In genomic region chr7:44477063-44477830, GRCh38 we compare ENCODE assay signal across 8 cellular contexts. TPM values are rescaled to one million over a fixed set of nuclear protein-coding genes. Genes with fewer than 3 reads are reported as not detected.
DNase-seq lines count a peak whose midpoint lies in the region; ATAC-seq and TF ChIP-seq lines count a peak whose summit lies in the region.

No MANE protein-coding gene starts in this region.

- H3K4me3 Mint-ChIP-seq in osteocyte (ENCODE audit: unreplicated experiment), result no peak overlapping the region

- no peak for TF ChIP-seq EP300 in gastroesophageal sphincter (IDR thresholded peaks at IDR 0.05)
- no peak for TF ChIP-seq EP300 in upper lobe of left lung (IDR thresholded peaks at IDR 0.05)

- peaks cover 80% of the 10 kb centered on the region for H3K36me3 ChIP-seq in SJSA1
- peaks cover 6 to 77% of the 10 kb centered on the region in 2 donors for H3K36me3 ChIP-seq in gastroesophageal sphincter
- peaks cover 29 to 90% (median 38%) of the 10 kb centered on the region in 4 donors for H3K36me3 ChIP-seq in upper lobe of left lung

- H3K4me1 Mint-ChIP-seq in osteocyte (ENCODE audit: unreplicated experiment), result peaks cover 9% of the 10 kb centered on the region

- no peaks in the 10 kb centered on the region for H3K27me3 Mint-ChIP-seq in osteocyte (ENCODE audit: unreplicated experiment)

- 24 to 31% methylated on average over 5 to 6 of the region's 6 CpGs for WGBS in gastroesophageal sphincter (ENCODE audit: low coverage in 1 of 2), 2 donors
- 41 to 48% methylated on average over 4 to 6 of the region's 6 CpGs for WGBS in upper lobe of left lung, 2 donors

- DNase-seq in DMS153 (lab: John Stamatoyannopoulos, UW), result peak; percentile 65
- DNase-seq in Kasumi-1 (lab: John Stamatoyannopoulos, UW), result peak; percentile 84 to 95
- peak; percentile 62 to 63 for DNase-seq in SJSA1 (ENCODE audit: low read depth in 1 of 2, low spot score in 2 of 2)
- peak; percentile 34 for DNase-seq in activated gamma-delta T cell treated with anti-CD3 and anti-CD28 coated beads, Interleukin-2, amount 50 U/mL, for 16 hours (ENCODE audit: low read depth)
- no peak for DNase-seq in osteocyte (ENCODE audit: extremely low spot score, unreplicated experiment)
- DNase-seq in upper lobe of left lung, result peak in 1 of 2 donors; percentile 60

- no peaks in the 10 kb centered on the region for H3K9me3 ChIP-seq in SJSA1 (replicated peaks)
- H3K9me3 ChIP-seq in gastroesophageal sphincter, result no peaks in the 10 kb centered on the region
- no peaks in the 10 kb centered on the region for H3K9me3 ChIP-seq in upper lobe of left lung

- TF ChIP-seq POLR2A in gastroesophageal sphincter (IDR thresholded peaks at IDR 0.05) (no peak), upper lobe of left lung (IDR thresholded peaks at IDR 0.05) (no peak)

- peaks cover 24% of the 10 kb centered on the region for H3K36me3 Mint-ChIP-seq in osteocyte (ENCODE audit: unreplicated experiment)

- TF ChIP-seq CTCF in gastroesophageal sphincter (IDR thresholded peaks at IDR 0.05) (peak; percentile 86 to 93 (median 90)), osteocyte (IDR thresholded peaks at IDR 0.05) (peak; percentile 85), upper lobe of left lung (IDR thresholded peaks at IDR 0.05) (peak; percentile 78 to 93 (median 82))

- peaks cover under 1% of the 10 kb centered on the region for H3K9me3 Mint-ChIP-seq in osteocyte (ENCODE audit: unreplicated experiment)

- peaks cover 10% of the 10 kb centered on the region for H3K4me1 ChIP-seq in SJSA1 (replicated peaks)
- peaks cover 10 to 33% (median 10%) of the 10 kb centered on the region in 3 donors for H3K4me1 ChIP-seq in gastroesophageal sphincter
- H3K4me1 ChIP-seq in upper lobe of left lung, result peaks cover 0 to 14% (median 2%) of the 10 kb centered on the region in 4 donors

- H3K27ac ChIP-seq in SJSA1 (no peak overlapping the region), gastroesophageal sphincter (peak overlapping the region in 1 of 4 donors; percentile 12), upper lobe of left lung (no peak overlapping the region)

- no peak overlapping the region for H3K27ac Mint-ChIP-seq in osteocyte (ENCODE audit: unreplicated experiment)

- H3K4me3 ChIP-seq in SJSA1, result no peak overlapping the region
- H3K4me3 ChIP-seq in gastroesophageal sphincter, result no peak overlapping the region
- no peak overlapping the region for H3K4me3 ChIP-seq in upper lobe of left lung

- H3K27me3 ChIP-seq in SJSA1 (replicated peaks) (no peaks in the 10 kb centered on the region), gastroesophageal sphincter (no peaks in the 10 kb centered on the region), upper lobe of left lung (no peaks in the 10 kb centered on the region)

- peak; percentile 67 for ATAC-seq in GM21526 (IDR thresholded peaks at IDR 0.05; ENCODE audit: low FRiP score, unreplicated experiment)
- ATAC-seq in gastroesophageal sphincter, result peak; percentile 71
- peak; percentile 89 to 92 for ATAC-seq in upper lobe of left lung (ENCODE audit: low FRiP score in 2 of 2)

RNA-seq across cellular contexts. Expression of gene NUDCD3, which starts 13.2 kb away (rescaled TPM):
- 34.4 and 56.5 TPM in 2 replicates for total RNA-seq in SJSA1 (2014; rRNA removed; shearing (Covaris generic))
- total RNA-seq in gastroesophageal sphincter, result 10 to 100 TPM; 57.0 to 92.3 (median 75.2) TPM
- 112 and 128 TPM in 2 replicates for total RNA-seq in osteocyte
- total RNA-seq in upper lobe of left lung, result 100 to 1,000 TPM in 1 of 6 donors, 10 to 100 TPM in 5; 48.5 to 104 (median 56.3) TPM
